In genomic region chr3:75655501-75655904, GRCh38 we compare ENCODE assay signal across 35 cellular contexts. TPM values are rescaled to one million over a fixed set of nuclear protein-coding genes. Genes with fewer than 3 reads are reported as not detected.
DNase-seq lines count a peak whose midpoint lies in the region; ATAC-seq and TF ChIP-seq lines count a peak whose summit lies in the region.
"Had no signal": no experiment of that assay in that cellular context is flagged by ENCODE, and none has a peak within 500 bp of the region (broad histone marks: within the 10 kb centered on the region; RNA-seq: fewer than 3 reads in every experiment).

No MANE protein-coding gene starts in this region.

- H3K36me3 ChIP-seq in HUES64 (ENCODE audit: insufficient read depth, low read length), result no peaks in the 10 kb centered on the region
- H3K36me3 ChIP-seq in ectodermal cell (ENCODE audit: control insufficient read depth, insufficient read depth, low read length), result no peaks in the 10 kb centered on the region
- H3K36me3 ChIP-seq in psoas muscle (ENCODE audit: insufficient read depth in 1 of 2, low read depth in 1 of 2), result no peaks in the 10 kb centered on the region
- H3K36me3 ChIP-seq: pancreas had no signal

- H3K9me3 ChIP-seq in HUES64 (ENCODE audit: insufficient read depth, low read depth, low read length) (no peaks in the 10 kb centered on the region), ectodermal cell (ENCODE audit: control insufficient read depth, low read length) (no peaks in the 10 kb centered on the region), iPS-18c (ENCODE audit: control insufficient read depth, insufficient read depth, low read length) (no peaks in the 10 kb centered on the region), psoas muscle (no peaks in the 10 kb centered on the region)
- H3K9me3 ChIP-seq: Caco-2, pancreas had no signal

- DNase-seq in psoas muscle (no peak), DMS53 treated with DMSO at 0.1 percent for 48 hours (lab: John Stamatoyannopoulos, UW; ENCODE audit: unreplicated experiment) (no peak)
- no peak for DNase-seq in stimulated activated CD4-positive, alpha-beta T cell treated with anti-CD3 and anti-CD28 coated beads, Interleukin-12 subunit alpha, Interleukin-12 subunit beta, amount 100 ng/mL, for 4 hours
- DNase-seq: activated CD4-positive, alpha-beta T cell treated with anti-CD3 and anti-CD28 coated beads for 36 hours; activated effector memory CD4-positive, alpha-beta T cell treated with anti-CD3 and anti-CD28 coated beads, Interleukin-2, amount 50 U/mL, for 16 hours; activated naive CD8-positive, alpha-beta T cell treated with anti-CD3 and anti-CD28 coated beads for 36 hours; activated T-cell treated with anti-CD3 and anti-CD28 coated beads, Interleukin-2, amount 50 U/mL, for 1 hour; aorta; C1 segment of cervical spinal cord; Caco-2; caudate nucleus; DMS79; islet precursor cell; MV-4-11; natural killer cell; NCI-H1436 treated with DMSO at 0.1 percent for 48 hours; NCI-H2107; NCI-H446; NCI-H82; OCI-M1; pancreas; stimulated activated naive CD4-positive, alpha-beta T cell; T-helper 2 cell had no signal

- no peak for TF ChIP-seq CTCF in psoas muscle (IDR thresholded peaks at IDR 0.05)

- peaks cover 71% of the 10 kb centered on the region for H3K27me3 ChIP-seq in HUES64 (ENCODE audit: insufficient read depth, low read length)
- peaks cover 72% of the 10 kb centered on the region for H3K27me3 ChIP-seq in ectodermal cell (ENCODE audit: control insufficient read depth, insufficient read depth, low read length, poor library complexity, severe bottlenecking)
- peaks cover 0 to 50% (median 10%) of the 10 kb centered on the region in 3 donors for H3K27me3 ChIP-seq in psoas muscle (ENCODE audit: insufficient read depth in 3 of 3, low read length in 2 of 3)
- H3K27me3 ChIP-seq: pancreas had no signal

- ATAC-seq in psoas muscle, result no peak
- ATAC-seq in GM19324 (IDR thresholded peaks at IDR 0.05; ENCODE audit: low FRiP score, unreplicated experiment), result no peak
- ATAC-seq: activated CD4-positive, alpha-beta T cell treated with anti-CD3 and anti-CD28 coated beads for 36 hours; HepG2; natural killer cell; pancreas; sciatic nerve had no signal

- intact Hi-C loops in psoas muscle (cut with DNase I), result no loop called here

- H3K27ac ChIP-seq in HUES64 (ENCODE audit: low read depth, low read length), result no peak overlapping the region
- H3K27ac ChIP-seq in ectodermal cell (ENCODE audit: insufficient read depth, low read depth, low read length, poor library complexity, severe bottlenecking), result no peak overlapping the region
- H3K27ac ChIP-seq in psoas muscle, result no peak overlapping the region
- H3K27ac ChIP-seq: pancreas had no signal

- no peak overlapping the region for H3K9ac ChIP-seq in HUES64 (ENCODE audit: low read depth, low read length)

- H3K4me1 ChIP-seq in HUES64 (ENCODE audit: insufficient read depth, low read length), result peaks cover 3% of the 10 kb centered on the region; the same call in 1 of the 2 replicates
- no peaks in the 10 kb centered on the region for H3K4me1 ChIP-seq in ectodermal cell (ENCODE audit: control insufficient read depth, insufficient read depth, low read length)
- H3K4me1 ChIP-seq in psoas muscle, result no peaks in the 10 kb centered on the region
- H3K4me1 ChIP-seq: Caco-2, pancreas had no signal

- WGBS in HUES64, result 1% methylated on average over 39 of the region's 39 CpGs
- WGBS in ectodermal cell, 2 experiments, result 3 to 6% methylated on average over 39 of the region's 39 CpGs
- WGBS in psoas muscle, 3 donors, result 5 to 11% (median 11%) methylated on average over 27 to 37 of the region's 39 CpGs

- H3K4me3 ChIP-seq in HUES64 (ENCODE audit: low read length), result peak overlapping the region; percentile 43
- H3K4me3 ChIP-seq in ectodermal cell (ENCODE audit: insufficient read depth, low read depth, low read length), result peak overlapping the region; percentile 13
- H3K4me3 ChIP-seq in iPS-18c (ENCODE audit: insufficient read depth, low read depth, low read length), result peak overlapping the region; percentile 43
- H3K4me3 ChIP-seq in psoas muscle, result peak overlapping the region; percentile 9
- H3K4me3 ChIP-seq: pancreas had no signal

RNA-seq across cellular contexts. Expression of gene FRG2C, which starts 8.6 kb away (rescaled TPM):
- polyA plus RNA-seq in HUES64 (2013, experiment 1 of 2), result not detected
- not detected for polyA plus RNA-seq in HUES64 (2013, experiment 2 of 2)
- polyA plus RNA-seq in ectodermal cell (2013, experiment 1 of 4), result not detected
- polyA plus RNA-seq in ectodermal cell (2013, experiment 2 of 4), result not detected
- polyA plus RNA-seq in ectodermal cell (2013, experiment 3 of 4), result not detected
- polyA plus RNA-seq in ectodermal cell (2013, experiment 4 of 4), result not detected
- not detected for total RNA-seq in psoas muscle
- not detected for polyA plus RNA-seq in psoas muscle
- total RNA-seq: activated CD4-positive, alpha-beta T cell treated with anti-CD3 and anti-CD28 coated beads for 36 hours; activated CD8-positive, alpha-beta memory T cell treated with anti-CD3 and anti-CD28 coated beads for 36 hours; activated naive CD8-positive, alpha-beta T cell treated with anti-CD3 and anti-CD28 coated beads for 36 hours; aorta; Caco-2; dermis microvascular lymphatic vessel endothelial cell; HepG2; LHCN-M2; liver; mononuclear cell; natural killer cell; pancreas; sciatic nerve; temporal lobe had no signal
- polyA plus RNA-seq: aorta, HepG2, liver, pancreas had no signal
